Comparison of ENCODE assay signal across 8 cellular contexts in genomic region chr15:50355612-50355905, GRCh38. TPM values are rescaled to one million over a fixed set of nuclear protein-coding genes. Genes with fewer than 3 reads are reported as not detected.
DNase-seq lines count a peak whose midpoint lies in the region; ATAC-seq and TF ChIP-seq lines count a peak whose summit lies in the region.

No MANE protein-coding gene starts in this region.

- H3K9me3 ChIP-seq in SJCRH30 (replicated peaks) = no peaks in the 10 kb centered on the region

- H3K36me3 ChIP-seq in SJCRH30 (peaks cover 26% of the 10 kb centered on the region), rectal smooth muscle tissue (ENCODE audit: control insufficient read depth, insufficient read depth, low read length) (no peaks in the 10 kb centered on the region)

- H3K27ac ChIP-seq in SJCRH30 (peak overlapping the region; percentile 98), rectal smooth muscle tissue (ENCODE audit: low read depth, low read length) (peak overlapping the region; percentile 96)

- H3K9ac ChIP-seq in rectal smooth muscle tissue (ENCODE audit: low read length) = peak overlapping the region; percentile 59

- no peaks in the 10 kb centered on the region for H3K27me3 ChIP-seq in SJCRH30
- no peaks in the 10 kb centered on the region for H3K27me3 ChIP-seq in rectal smooth muscle tissue (ENCODE audit: control insufficient read depth, insufficient read depth, low read length)

- 0 out of 2 replicates have a peak, but pooled peaks cover 4% of the 10 kb centered on the region for H3K4me1 ChIP-seq in SJCRH30
- peaks cover 28% of the 10 kb centered on the region for H3K4me1 ChIP-seq in rectal smooth muscle tissue (ENCODE audit: control insufficient read depth, insufficient read depth, low read length)

- in situ Hi-C loops in ACHN (cut with HindIII; ENCODE audit: low pct_ligation_motif_present, low pct_unique_long_range_greater_than_20kb, low sequenced_read_pairs) = no loop called here

- no peak for TF ChIP-seq CTCF in fibroblast of villous mesenchyme (IDR thresholded peaks at IDR 0.05; ENCODE audit: insufficient read depth, low read depth, low read length)

- ATAC-seq in GM19455 (IDR thresholded peaks at IDR 0.05; ENCODE audit: unreplicated experiment) = peak; percentile 2
- no peak for ATAC-seq in GM19035 (IDR thresholded peaks at IDR 0.05; ENCODE audit: unreplicated experiment)

- H3K4me3 ChIP-seq in SJCRH30 = peak overlapping the region; percentile 93
- H3K4me3 ChIP-seq in fibroblast of villous mesenchyme (ENCODE audit: low read depth, low read length) = peak overlapping the region; percentile 96
- H3K4me3 ChIP-seq in rectal smooth muscle tissue (ENCODE audit: low read length) = peak overlapping the region; percentile 92

- DNase-seq in SJCRH30 (no peak), fibroblast of villous mesenchyme (ENCODE audit: low read depth) (no peak), NCI-H1105 treated with DMSO at 0.1 percent for 48 hours (lab: John Stamatoyannopoulos, UW) (no peak), ACHN (no peak), H4 (ENCODE audit: low spot score) (no peak)

RNA-seq across cellular contexts. Expression of gene GABPB1, which starts 0.6 kb away (rescaled TPM):
- 41.3 and 41.4 TPM in 2 replicates for total RNA-seq in SJCRH30 (2014; rRNA removed; shearing (Covaris generic))
- 33.8 and 44.9 TPM in 2 replicates for total RNA-seq in fibroblast of villous mesenchyme
- 45.7 and 50.0 TPM in 2 replicates for total RNA-seq in H4 (2014; rRNA removed; shearing (Covaris generic))
